In the genomic region with DNA sequence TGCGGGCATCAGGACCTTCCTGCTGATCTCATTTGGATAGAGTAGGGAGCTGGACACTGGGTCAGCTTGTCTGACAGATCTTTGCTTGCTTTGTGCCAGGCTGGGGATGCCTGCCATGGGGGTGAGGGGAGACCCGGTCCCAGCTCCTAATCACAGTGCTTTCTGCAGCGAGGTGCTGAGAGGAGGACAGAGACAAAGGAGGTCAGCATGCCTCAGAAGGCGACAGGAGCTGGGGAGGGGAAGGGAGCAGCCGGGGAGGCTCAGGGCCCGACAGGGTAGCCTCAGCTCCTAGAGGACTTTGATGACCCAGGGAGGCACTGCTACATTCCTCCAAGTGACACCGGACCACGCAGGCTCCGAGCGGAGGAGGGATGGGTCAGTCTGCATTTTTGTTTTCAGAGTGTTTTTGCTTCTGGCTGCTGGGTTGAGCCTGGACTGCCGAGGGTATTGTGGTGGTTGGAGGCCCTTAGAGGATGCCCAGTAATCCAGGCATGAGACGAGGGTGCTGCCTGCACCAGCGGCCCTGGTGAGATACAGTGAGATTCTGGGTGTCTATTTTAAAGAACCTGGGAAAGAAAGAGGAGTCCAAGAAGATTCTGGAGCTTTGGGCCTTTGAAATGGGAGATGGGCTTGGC, we compare ENCODE assay signal across 10 cellular contexts. TPM values are rescaled to one million over a fixed set of nuclear protein-coding genes. Genes with fewer than 3 reads are reported as not detected.
DNase-seq lines count a peak whose midpoint lies in the region; ATAC-seq and TF ChIP-seq lines count a peak whose summit lies in the region.
"Had no signal": no experiment of that assay in that cellular context is flagged by ENCODE, and none has a peak within 500 bp of the region (broad histone marks: within the 10 kb centered on the region; RNA-seq: fewer than 3 reads in every experiment).

No MANE protein-coding gene starts in this region.

- H3K4me1 Mint-ChIP-seq in HFFc6 (ENCODE audit: low read depth), result peaks cover 8% of the 10 kb centered on the region
- H3K4me1 Mint-ChIP-seq in activated CD8-positive, alpha-beta T cell treated with anti-CD3 and anti-CD28 coated beads, Interleukin-2, amount 10 ng/mL, durations not matched to agents 7 days and 5 days (ENCODE audit: low read depth), result peaks cover 92% of the 10 kb centered on the region
- H3K4me1 Mint-ChIP-seq in stimulated activated naive B cell treated with anti-CD40 and anti-IgM and Interleukin-4, amounts not matched to agents 10 μg/mL and 1 μg/mL and 100 μg/mL, for 72 hours, result peaks cover 69 to 98% of the 10 kb centered on the region in 2 donors

- H3K9me3 Mint-ChIP-seq in HFFc6, result no peaks in the 10 kb centered on the region
- H3K9me3 Mint-ChIP-seq in activated CD8-positive, alpha-beta T cell treated with anti-CD3 and anti-CD28 coated beads, Interleukin-2, amount 10 ng/mL, durations not matched to agents 7 days and 5 days (ENCODE audit: insufficient read depth), result no peaks in the 10 kb centered on the region
- H3K9me3 Mint-ChIP-seq in stimulated activated naive B cell treated with anti-CD40 and anti-IgM and Interleukin-4, amounts not matched to agents 10 μg/mL and 1 μg/mL and 100 μg/mL, for 72 hours, result no peaks in the 10 kb centered on the region

- no peak overlapping the region for H3K9ac ChIP-seq in smooth muscle cell (ENCODE audit: low read depth)

- ATAC-seq in activated CD8-positive, alpha-beta T cell treated with anti-CD3 and anti-CD28 coated beads, Interleukin-2, amount 10 ng/mL, durations not matched to agents 7 days and 5 days, result no peak
- ATAC-seq in lower lobe of right lung (no peak), HG02981 (IDR thresholded peaks at IDR 0.05; ENCODE audit: unreplicated experiment) (no peak)
- no peak for ATAC-seq in stimulated activated naive B cell treated with anti-CD40 and anti-IgM and Interleukin-4, amounts not matched to agents 10 μg/mL and 1 μg/mL and 100 μg/mL, for 72 hours (replicated peaks)

- H2AFZ ChIP-seq in smooth muscle cell (ENCODE audit: low read depth), result no peak overlapping the region

- H3K79me2 ChIP-seq in smooth muscle cell (ENCODE audit: low read depth), result no peaks in the 10 kb centered on the region

- peaks cover 9% of the 10 kb centered on the region; the same call in 1 of the 2 replicates for H3K36me3 Mint-ChIP-seq in HFFc6 (ENCODE audit: low read depth)
- H3K36me3 Mint-ChIP-seq in activated CD8-positive, alpha-beta T cell treated with anti-CD3 and anti-CD28 coated beads, Interleukin-2, amount 10 ng/mL, durations not matched to agents 7 days and 5 days (ENCODE audit: low read depth), result peaks cover 82% of the 10 kb centered on the region
- peaks cover 54 to 71% of the 10 kb centered on the region in 2 donors for H3K36me3 Mint-ChIP-seq in stimulated activated naive B cell treated with anti-CD40 and anti-IgM and Interleukin-4, amounts not matched to agents 10 μg/mL and 1 μg/mL and 100 μg/mL, for 72 hours

- WGBS in smooth muscle cell (ENCODE audit: low lambda C conversion rate), result 85% methylated on average over 13 of the region's 13 CpGs

- no peaks in the 10 kb centered on the region; the same call in 1 of the 2 replicates for H3K27me3 Mint-ChIP-seq in HFFc6 (ENCODE audit: insufficient read depth)
- no peaks in the 10 kb centered on the region for H3K27me3 Mint-ChIP-seq in activated CD8-positive, alpha-beta T cell treated with anti-CD3 and anti-CD28 coated beads, Interleukin-2, amount 10 ng/mL, durations not matched to agents 7 days and 5 days (ENCODE audit: low read depth)
- H3K27me3 Mint-ChIP-seq in stimulated activated naive B cell treated with anti-CD40 and anti-IgM and Interleukin-4, amounts not matched to agents 10 μg/mL and 1 μg/mL and 100 μg/mL, for 72 hours, result no peaks in the 10 kb centered on the region
- H3K27me3 Mint-ChIP-seq: progenitor cell of endocrine pancreas had no signal

- intact Hi-C loops in lower lobe of right lung (cut with DNase I), result no loop called here

- H3F3A ChIP-seq in smooth muscle cell (ENCODE audit: low read depth), result no peaks in the 10 kb centered on the region

- H3K4me3 Mint-ChIP-seq in HFFc6, result no peak overlapping the region
- peak overlapping the region; percentile 81 for H3K4me3 Mint-ChIP-seq in activated CD8-positive, alpha-beta T cell treated with anti-CD3 and anti-CD28 coated beads, Interleukin-2, amount 10 ng/mL, durations not matched to agents 7 days and 5 days
- peak overlapping the region; percentile 82 to 83 for H3K4me3 Mint-ChIP-seq in stimulated activated naive B cell treated with anti-CD40 and anti-IgM and Interleukin-4, amounts not matched to agents 10 μg/mL and 1 μg/mL and 100 μg/mL, for 72 hours

- H3K27ac Mint-ChIP-seq in HFFc6, result peak overlapping the region; percentile 40; the same call in 1 of the 2 replicates
- peak overlapping the region; percentile 94 for H3K27ac Mint-ChIP-seq in activated CD8-positive, alpha-beta T cell treated with anti-CD3 and anti-CD28 coated beads, Interleukin-2, amount 10 ng/mL, durations not matched to agents 7 days and 5 days
- H3K27ac Mint-ChIP-seq in stimulated activated naive B cell treated with anti-CD40 and anti-IgM and Interleukin-4, amounts not matched to agents 10 μg/mL and 1 μg/mL and 100 μg/mL, for 72 hours, result peak overlapping the region; percentile 94
- H3K27ac Mint-ChIP-seq: progenitor cell of endocrine pancreas had no signal

- peaks cover 13% of the 10 kb centered on the region for H4K20me1 ChIP-seq in smooth muscle cell (ENCODE audit: low read depth)

- no peak overlapping the region for H3K4me2 ChIP-seq in smooth muscle cell

- CTCF ChIA-PET in activated CD8-positive, alpha-beta T cell treated with anti-CD3 and anti-CD28 coated beads, Interleukin-2, amount 10 ng/mL, durations not matched to agents 7 days and 5 days (lab: Charles Lee), result interaction anchor here (0.5 to 2.6 kb wide), 10 partner anchors 9 to 100 kb away, joined by 3 to 20 read pairs (median 6); no protein-coding TSS in a partner anchor

- peaks cover 56% of the 10 kb centered on the region for H3K4me1 ChIP-seq in lower lobe of right lung
- peaks cover 3% of the 10 kb centered on the region for H3K4me1 ChIP-seq in smooth muscle cell (ENCODE audit: low read depth)
- H3K4me1 ChIP-seq: HAP-1 had no signal

- H3K4me3 ChIP-seq in lower lobe of right lung, result peak overlapping the region; percentile 6
- H3K4me3 ChIP-seq in smooth muscle cell, result no peak overlapping the region
- H3K4me3 ChIP-seq: HAP-1 had no signal

- DNase-seq in HFFc6 (no peak), lower lobe of right lung (peak; percentile 32), smooth muscle cell (lab: John Stamatoyannopoulos, UW; ENCODE audit: unreplicated experiment) (no peak), GM10266 (ENCODE audit: extremely low spot score) (no peak), GOT3 (lab: John Stamatoyannopoulos, UW) (no peak)
- no peak for DNase-seq in activated CD8-positive, alpha-beta T cell treated with anti-CD3 and anti-CD28 coated beads, Interleukin-2, amount 10 ng/mL, durations not matched to agents 7 days and 5 days
- no peak for DNase-seq in stimulated activated naive B cell treated with anti-CD40 and anti-IgM and Interleukin-4, amounts not matched to agents 10 μg/mL and 1 μg/mL and 100 μg/mL, for 72 hours

- peaks cover 53% of the 10 kb centered on the region for H3K36me3 ChIP-seq in lower lobe of right lung
- no peaks in the 10 kb centered on the region for H3K36me3 ChIP-seq in smooth muscle cell (ENCODE audit: low read depth)

- POLR2A ChIA-PET in activated CD8-positive, alpha-beta T cell treated with anti-CD3 and anti-CD28 coated beads, Interleukin-2, amount 10 ng/mL, durations not matched to agents 7 days and 5 days (lab: Charles Lee), result interaction anchor here (0.7 to 3.2 kb wide), 10 partner anchors 9 to 1579 kb away, joined by 3 to 18 read pairs (median 5); partner anchors contain the start of genes RBM38 and ZBP1

- H3K27me3 ChIP-seq in lower lobe of right lung (ENCODE audit: low read depth) (no peaks in the 10 kb centered on the region), smooth muscle cell (ENCODE audit: low read depth) (no peaks in the 10 kb centered on the region)

- H3K9me3 ChIP-seq in lower lobe of right lung (no peaks in the 10 kb centered on the region), smooth muscle cell (replicated peaks; ENCODE audit: low read depth) (no peaks in the 10 kb centered on the region)
- H3K9me3 ChIP-seq: HAP-1 had no signal

- no peak for TF ChIP-seq CTCF in HFFc6 (IDR thresholded peaks at IDR 0.05)
- no peak for TF ChIP-seq CTCF in lower lobe of right lung (IDR thresholded peaks at IDR 0.05)
- TF ChIP-seq CTCF in smooth muscle cell (IDR thresholded peaks at IDR 0.05; ENCODE audit: borderline replicate concordance, insufficient read depth, poor library complexity, severe bottlenecking), result no peak
- no peak for TF ChIP-seq CTCF in GM10266 (IDR thresholded peaks at IDR 0.05; ENCODE audit: control insufficient read depth, insufficient read depth, low read depth, missing control alignments)

- H3K27ac ChIP-seq in lower lobe of right lung, result peak overlapping the region; percentile 62
- H3K27ac ChIP-seq in smooth muscle cell (ENCODE audit: low read depth), result no peak overlapping the region

RNA-seq across cellular contexts. Expression of gene RBM38, which starts 7.8 kb away (rescaled TPM):
- 1 to 10 TPM; 3.7 to 5.7 (median 4.6) TPM for total RNA-seq in HFFc6 (2021; fragmentation: NEBNext Ultra II Directional; extraction: Animal tissue kit (Norgen Biotek cat#: 25700))
- total RNA-seq in activated CD8-positive, alpha-beta T cell treated with anti-CD3 and anti-CD28 coated beads, Interleukin-2, amount 10 ng/mL, durations not matched to agents 7 days and 5 days, result 10 to 100 TPM; 53.8 to 57.1 TPM
- total RNA-seq in lower lobe of right lung, result 15.5 TPM
- 12.7 and 15.2 TPM in 2 replicates for total RNA-seq in smooth muscle cell
- polyA plus RNA-seq in smooth muscle cell, result 12.0 and 15.7 TPM in 2 replicates

RNA-seq across cellular contexts. Expression of gene RAE1, which starts 48.0 kb away (rescaled TPM):
- 10 to 100 TPM; 25.1 to 31.4 (median 28.3) TPM for total RNA-seq in HFFc6 (2021; fragmentation: NEBNext Ultra II Directional; extraction: Animal tissue kit (Norgen Biotek cat#: 25700))
- total RNA-seq in activated CD8-positive, alpha-beta T cell treated with anti-CD3 and anti-CD28 coated beads, Interleukin-2, amount 10 ng/mL, durations not matched to agents 7 days and 5 days, result 10 to 100 TPM; 35.0 to 37.2 TPM
- 20.6 TPM for total RNA-seq in lower lobe of right lung
- total RNA-seq in smooth muscle cell, result 34.9 and 35.6 TPM in 2 replicates
- polyA plus RNA-seq in smooth muscle cell, result 53.5 and 61.7 TPM in 2 replicates

Comparison
In these comparisons a context has a peak if more than half of its experiments do, and no peak if none do; other contexts are left out.
1. H3K27ac Mint-ChIP-seq: peak in every context shown above with its lines; median percentile 94 in activated CD8-positive, alpha-beta T cell treated with anti-CD3 and anti-CD28 coated beads, Interleukin-2, amount 10 ng/mL, durations not matched to agents 7 days and 5 days; 94 in stimulated activated naive B cell treated with anti-CD40 and anti-IgM and Interleukin-4, amounts not matched to agents 10 μg/mL and 1 μg/mL and 100 μg/mL, for 72 hours; 40 in HFFc6.